ENCODE assay signal across 8 cellular contexts in genomic region chr7:27745064-27745583, GRCh38. TPM values are rescaled to one million over a fixed set of nuclear protein-coding genes. Genes with fewer than 3 reads are reported as not detected.
A peak's percentile ranks its signal among the peaks of the same experiment; 100 is the strongest.
DNase-seq lines count a peak whose midpoint lies in the region; ATAC-seq lines count a peak whose summit lies in the region.

No MANE protein-coding gene starts in this region.

- H3K9me3 Mint-ChIP-seq in stimulated activated naive CD8-positive, alpha-beta T cell treated with anti-CD3 and anti-CD28 coated beads, Interleukin-15, Interleukin-2, amounts not matched to agents 100 ng/mL and 50 ng/mL, for 24 hours = no peaks in the 10 kb centered on the region

- H3K9me3 ChIP-seq in adipocyte (ENCODE audit: control insufficient read depth, low read length) = no peaks in the 10 kb centered on the region

- H3K9ac ChIP-seq in adipocyte (ENCODE audit: low read length) = peak overlapping the region; percentile 18

- H3K4me3 ChIP-seq in adipocyte (ENCODE audit: low read length) = peak overlapping the region; percentile 4

- H3K4me1 ChIP-seq in adipocyte (ENCODE audit: control insufficient read depth, insufficient read depth, low read length) = peaks cover 53% of the 10 kb centered on the region

- ATAC-seq in stimulated activated naive CD8-positive, alpha-beta T cell treated with anti-CD3 and anti-CD28 coated beads, Interleukin-15, Interleukin-2, amounts not matched to agents 100 U/mL and 50 U/mL, for 24 hours = no peak
- no peak for ATAC-seq in HG02852 (IDR thresholded peaks at IDR 0.05; ENCODE audit: unreplicated experiment)

- H3K27me3 Mint-ChIP-seq in stimulated activated naive CD8-positive, alpha-beta T cell treated with anti-CD3 and anti-CD28 coated beads, Interleukin-15, Interleukin-2, amounts not matched to agents 100 ng/mL and 50 ng/mL, for 24 hours = no peaks in the 10 kb centered on the region

- peaks cover 19% of the 10 kb centered on the region for H3K36me3 ChIP-seq in adipocyte (ENCODE audit: control insufficient read depth, insufficient read depth, low read length, severe bottlenecking)

- DNase-seq in stimulated activated naive CD8-positive, alpha-beta T cell treated with anti-CD3 and anti-CD28 coated beads, Interleukin-15, Interleukin-2, amounts not matched to agents 100 U/mL and 50 U/mL, for 24 hours = no peak
- DNase-seq in M059J (ENCODE audit: low read depth) (peak; percentile 84), adipocyte (ENCODE audit: low read depth) (peak; percentile 72), iris pigment epithelial cell (ENCODE audit: low read depth) (peak; percentile 84), anterior cingulate cortex (lab: John Stamatoyannopoulos, UW) (no peak)
- DNase-seq in activated CD4-positive, CD25-positive, alpha-beta regulatory T cell treated with anti-CD3 and anti-CD28 coated beads, Interleukin-2, amount 50 U/mL, for 72 hours = no peak

- peak overlapping the region; percentile 3 for H3K27ac Mint-ChIP-seq in stimulated activated naive CD8-positive, alpha-beta T cell treated with anti-CD3 and anti-CD28 coated beads, Interleukin-15, Interleukin-2, amounts not matched to agents 100 ng/mL and 50 ng/mL, for 24 hours

- peaks cover 19% of the 10 kb centered on the region for H3K36me3 Mint-ChIP-seq in stimulated activated naive CD8-positive, alpha-beta T cell treated with anti-CD3 and anti-CD28 coated beads, Interleukin-15, Interleukin-2, amounts not matched to agents 100 ng/mL and 50 ng/mL, for 24 hours (ENCODE audit: low read depth)

- peaks cover 59% of the 10 kb centered on the region for H3K4me1 Mint-ChIP-seq in stimulated activated naive CD8-positive, alpha-beta T cell treated with anti-CD3 and anti-CD28 coated beads, Interleukin-15, Interleukin-2, amounts not matched to agents 100 ng/mL and 50 ng/mL, for 24 hours (ENCODE audit: low read depth)

- no peak overlapping the region for H3K4me3 Mint-ChIP-seq in stimulated activated naive CD8-positive, alpha-beta T cell treated with anti-CD3 and anti-CD28 coated beads, Interleukin-15, Interleukin-2, amounts not matched to agents 100 ng/mL and 50 ng/mL, for 24 hours

- no peaks in the 10 kb centered on the region for H3K27me3 ChIP-seq in adipocyte (replicated peaks; ENCODE audit: control insufficient read depth, insufficient read depth, low read length)

RNA-seq across cellular contexts. Expression of gene TAX1BP1, which starts 5.2 kb away (rescaled TPM):
- 106 and 139 TPM in 2 replicates for total RNA-seq in M059J (2014; rRNA removed; shearing (Covaris generic))

Comparison
In these comparisons a context has a peak if more than half of its experiments do, and no peak if none do; other contexts are left out.
1. DNase-seq: peak in M059J (single experiment), adipocyte (single experiment) and iris pigment epithelial cell (single experiment); none in stimulated activated naive CD8-positive, alpha-beta T cell treated with anti-CD3 and anti-CD28 coated beads, Interleukin-15, Interleukin-2, amounts not matched to agents 100 U/mL and 50 U/mL, for 24 hours (single experiment), anterior cingulate cortex (0 of 58) and activated CD4-positive, CD25-positive, alpha-beta regulatory T cell treated with anti-CD3 and anti-CD28 coated beads, Interleukin-2, amount 50 U/mL, for 72 hours (single experiment).